Comparison of ENCODE assay signal across 16 cellular contexts in genomic region chr9:91572044-91572443, GRCh38.
A peak's percentile ranks its signal among the peaks of the same experiment; 100 is the strongest.
DNase-seq lines count a peak whose midpoint lies in the region; TF ChIP-seq lines count a peak whose summit lies in the region.
"Had no signal": no experiment of that assay in that cellular context is flagged by ENCODE, and none has a peak within 500 bp of the region (broad histone marks: within the 10 kb centered on the region; RNA-seq: fewer than 3 reads in every experiment).

No MANE protein-coding gene starts in this region.

- H3K36me3 ChIP-seq in WERI-Rb-1: no peaks in the 10 kb centered on the region

- H3K27me3 ChIP-seq in WERI-Rb-1 (ENCODE audit: insufficient read depth, low read depth, severe bottlenecking): no peaks in the 10 kb centered on the region
- H3K27me3 ChIP-seq: testis had no signal

- H3K27ac Mint-ChIP-seq in progenitor cell of endocrine pancreas (peak overlapping the region; percentile 91), mesothelial cell of epicardium (no peak overlapping the region)
- H3K27ac Mint-ChIP-seq: activated naive CD8-positive, alpha-beta T cell; activated T-cell treated with anti-CD3 and anti-CD28 coated beads, Interleukin-2, amount 50 U/mL, for 24 hours had no signal

- H3K27ac ChIP-seq in WERI-Rb-1: peak overlapping the region; percentile 88
- H3K27ac ChIP-seq: testis had no signal

- peaks cover 8% of the 10 kb centered on the region for H3K9me3 ChIP-seq in WERI-Rb-1 (ENCODE audit: severe bottlenecking)
- H3K9me3 ChIP-seq: SK-N-SH, testis had no signal

- peaks cover 17% of the 10 kb centered on the region for H3K4me1 Mint-ChIP-seq in progenitor cell of endocrine pancreas (ENCODE audit: low read depth)
- H3K4me1 Mint-ChIP-seq in mesothelial cell of epicardium: peaks cover 8% of the 10 kb centered on the region
- H3K4me1 Mint-ChIP-seq: naive B cell had no signal

- H3K27me3 Mint-ChIP-seq in progenitor cell of endocrine pancreas (peaks cover 14% of the 10 kb centered on the region), mesothelial cell of epicardium (ENCODE audit: low read depth) (no peaks in the 10 kb centered on the region)

- H3K9me3 Mint-ChIP-seq in progenitor cell of endocrine pancreas (ENCODE audit: low read depth) (peaks cover 8% of the 10 kb centered on the region), mesothelial cell of epicardium (peaks cover 9% of the 10 kb centered on the region)
- H3K9me3 Mint-ChIP-seq: activated T-cell treated with anti-CD3 and anti-CD28 coated beads, Interleukin-2, amount 50 U/mL, for 24 hours had no signal

- peak overlapping the region; percentile 30 for H3K4me3 ChIP-seq in WERI-Rb-1 (ENCODE audit: low read depth, low read length)
- H3K4me3 ChIP-seq in fibroblast of the aortic adventitia (ENCODE audit: low read depth, low read length): no peak overlapping the region
- H3K4me3 ChIP-seq: testis had no signal

- in situ Hi-C loops in G401 (cut with HindIII; ENCODE audit: low sequenced_read_pairs): no loop called here

- DNase-seq in NCI-H2081 treated with DMSO at 0.1 percent for 48 hours (lab: John Stamatoyannopoulos, UW) (peak; percentile 6), WERI-Rb-1 (peak; percentile 65), fibroblast of the aortic adventitia (ENCODE audit: low read depth) (peak; percentile 94), progenitor cell of endocrine pancreas (ENCODE audit: low spot score, unreplicated experiment) (no peak), G401 (ENCODE audit: low spot score) (no peak), mesothelial cell of epicardium (ENCODE audit: low spot score in 2 of 2, unreplicated experiment in 2 of 2) (no peak), EL (no peak)
- DNase-seq: activated T-cell treated with anti-CD3 and anti-CD28 coated beads, Interleukin-2, amount 50 U/mL, for 24 hours; hippocampal formation; naive B cell; NCI-H1105; NCI-H226; SK-N-SH; stimulated activated CD4-positive, alpha-beta T cell treated with anti-CD3 and anti-CD28 coated beads, Interleukin-1b, Interleukin-23, amount 100 ng/mL, for 48 hours; testis had no signal

- H3K4me3 Mint-ChIP-seq in progenitor cell of endocrine pancreas (ENCODE audit: low read depth) (no peak overlapping the region), mesothelial cell of epicardium (no peak overlapping the region)
- H3K4me3 Mint-ChIP-seq: activated naive CD8-positive, alpha-beta T cell; activated T-cell treated with anti-CD3 and anti-CD28 coated beads, Interleukin-2, amount 50 U/mL, for 24 hours; naive B cell had no signal

- H3K36me3 Mint-ChIP-seq in progenitor cell of endocrine pancreas (ENCODE audit: insufficient read depth) (no peaks in the 10 kb centered on the region), mesothelial cell of epicardium (no peaks in the 10 kb centered on the region)
- H3K36me3 Mint-ChIP-seq: activated naive CD8-positive, alpha-beta T cell; naive B cell had no signal

- no peak for TF ChIP-seq CTCF in WERI-Rb-1 (IDR thresholded peaks at IDR 0.05; ENCODE audit: low read depth, low read length)
- TF ChIP-seq CTCF in fibroblast of the aortic adventitia (IDR thresholded peaks at IDR 0.05; ENCODE audit: insufficient read depth, low read length): no peak
- no peak for TF ChIP-seq CTCF in progenitor cell of endocrine pancreas (IDR thresholded peaks at IDR 0.05; ENCODE audit: unreplicated experiment)
- TF ChIP-seq CTCF in mesothelial cell of epicardium (IDR thresholded peaks at IDR 0.05; ENCODE audit: unreplicated experiment): no peak

Comparison
In these comparisons a context has a peak if more than half of its experiments do, and no peak if none do; other contexts are left out.
1. DNase-seq: peak in NCI-H2081 treated with DMSO at 0.1 percent for 48 hours (single experiment), WERI-Rb-1 (single experiment) and fibroblast of the aortic adventitia (single experiment); none in progenitor cell of endocrine pancreas (single experiment), G401 (single experiment), mesothelial cell of epicardium (0 of 2) and EL (single experiment).